Comparison of ENCODE assay signal across 23 cellular contexts in the genomic region with DNA sequence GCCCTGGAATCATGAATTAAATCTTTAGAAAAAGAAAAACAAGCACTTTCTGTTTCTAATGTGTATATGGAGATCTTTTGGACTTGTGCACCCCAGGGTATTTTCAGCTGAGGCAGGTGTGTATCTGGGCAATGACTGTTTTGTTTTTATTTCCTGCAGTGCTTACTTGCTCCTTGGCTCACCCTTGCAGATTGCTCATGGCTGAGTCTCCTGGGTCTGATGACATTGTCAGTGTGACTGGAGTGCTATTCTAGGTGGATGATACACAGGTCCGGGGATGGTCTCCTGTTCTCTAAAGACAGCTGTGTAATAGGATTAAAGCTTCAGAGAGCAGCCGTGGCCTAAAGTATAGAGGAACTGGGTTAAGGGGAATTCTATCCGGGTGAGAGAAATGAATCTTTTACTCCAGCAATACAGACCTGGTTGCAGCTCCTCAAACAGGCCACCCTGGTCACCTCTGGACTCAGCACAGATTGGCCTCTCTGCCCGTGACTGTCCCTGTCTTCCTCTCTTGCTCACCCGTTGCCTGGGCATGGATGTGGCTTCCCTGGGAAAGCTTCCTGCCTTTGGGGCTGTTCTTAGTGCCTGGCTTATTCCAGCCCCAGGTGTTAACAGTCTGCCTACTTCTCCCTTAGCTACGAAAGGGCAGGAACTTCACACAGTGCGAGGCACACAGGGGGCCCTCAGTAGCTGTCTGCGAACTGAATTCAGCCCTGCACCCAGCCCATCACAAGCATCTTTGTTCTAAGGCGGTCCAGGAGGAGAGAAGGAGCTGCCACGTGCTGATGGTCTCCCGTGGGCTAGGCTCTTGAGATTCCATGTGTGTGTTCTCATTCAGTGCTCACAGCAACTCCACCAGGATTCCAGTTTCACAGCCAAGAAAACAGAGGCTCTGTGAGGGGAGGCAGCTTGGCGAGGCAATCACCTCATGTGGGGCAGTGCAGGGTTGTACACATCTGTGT.
A peak's percentile ranks its signal among the peaks of the same experiment; 100 is the strongest.
DNase-seq lines count a peak whose midpoint lies in the region; ATAC-seq, FAIRE-seq and TF ChIP-seq lines count a peak whose summit lies in the region.
"Had no signal": no experiment of that assay in that cellular context is flagged by ENCODE, and none has a peak within 500 bp of the region (broad histone marks: within the 10 kb centered on the region; RNA-seq: fewer than 3 reads in every experiment).

No MANE protein-coding gene starts in this region.

- H3K4me2 ChIP-seq in OCI-LY7 (ENCODE audit: low read length): peak overlapping the region; percentile 26; the same call in 1 of the 2 replicates

- H3K79me2 ChIP-seq in OCI-LY7 (ENCODE audit: insufficient read depth, low read depth, low read length): no peaks in the 10 kb centered on the region

- ATAC-seq in gastrocnemius medialis (peak; percentile 93), gastroesophageal sphincter (no peak)
- ATAC-seq: naive thymus-derived CD4-positive, alpha-beta T cell; Right ventricle myocardium inferior; stimulated activated naive CD8-positive, alpha-beta T cell treated with anti-CD3 and anti-CD28 coated beads, Interleukin-15, amount 100 ng/mL, for 72 hours had no signal

- H3K9me2 ChIP-seq in OCI-LY7 (ENCODE audit: insufficient read depth, low read length): no peaks in the 10 kb centered on the region

- CTCF ChIA-PET in OCI-LY7 (lab: Charles Lee; ENCODE audit: unreplicated experiment): no interaction called here

- peak; percentile 22 for DNase-seq in HPDE6-E6E7 (ENCODE audit: extremely low spot score)
- peak; percentile 24 for DNase-seq in OCI-LY7 (ENCODE audit: low spot score)
- peak; percentile 27 for DNase-seq in epithelial cell of proximal tubule (ENCODE audit: low read depth)
- DNase-seq in gastrocnemius medialis: peak; percentile 88 to 92
- no peak for DNase-seq in GM12892 (ENCODE audit: insufficient read length)
- no peak for DNase-seq in stimulated activated CD4-positive, alpha-beta T cell treated with anti-CD3 and anti-CD28 coated beads, Interleukin-1b, Interleukin-23, amount 100 ng/mL, for 48 hours
- DNase-seq: activated CD4-positive, alpha-beta T cell treated with anti-CD3 and anti-CD28 coated beads, Interleukin-2, amount 10 ng/mL, durations not matched to agents 7 days and 5 days; activated CD8-positive, alpha-beta memory T cell treated with anti-CD3 and anti-CD28 coated beads, Interleukin-2, amount 50 U/mL, for 48 hours; activated gamma-delta T cell treated with Interleukin-2 at 50 U/mL for 16 hours; HCEC 1CT; MV-4-11; naive thymus-derived CD4-positive, alpha-beta T cell; NCI-H187; NCI-H345; NK-92 treated with Interleukin-12 subunit alpha and Interleukin-12 subunit beta, amount 100 ng/mL, for 24 hours; ovary; stimulated activated CD4-positive, alpha-beta T cell treated with anti-CD3 and anti-CD28 coated beads, Interleukin-2, amount 100 ng/mL, for 24 hours; stimulated activated naive CD8-positive, alpha-beta T cell treated with anti-CD3 and anti-CD28 coated beads, Interleukin-15, amount 100 ng/mL, for 72 hours; trophoblast cell had no signal

- H3K4me1 ChIP-seq in OCI-LY7 (ENCODE audit: insufficient read depth, low read length, poor library complexity, severe bottlenecking) (peaks cover 38% of the 10 kb centered on the region), gastrocnemius medialis (peaks cover 47 to 64% of the 10 kb centered on the region in 2 donors), gastroesophageal sphincter (no peaks in the 10 kb centered on the region)

- no TSS peak for BruUV-seq in OCI-LY7 (replicated peaks; lab: Mats Ljungman, UMichigan)

- H3K4me3 ChIP-seq in OCI-LY7 (ENCODE audit: low read depth, low read length, poor library complexity, severe bottlenecking): no peak overlapping the region
- no peak overlapping the region for H3K4me3 ChIP-seq in epithelial cell of proximal tubule (ENCODE audit: low read depth, low read length)
- no peak overlapping the region for H3K4me3 ChIP-seq in gastrocnemius medialis
- H3K4me3 ChIP-seq in gastroesophageal sphincter: no peak overlapping the region
- H3K4me3 ChIP-seq: lung, ovary had no signal

- TF ChIP-seq CTCF in OCI-LY7 (conservative IDR thresholded peaks at IDR 0.05; ENCODE audit: low read length) (no peak), epithelial cell of proximal tubule (conservative IDR thresholded peaks at IDR 0.05; ENCODE audit: low read depth, low read length) (no peak), gastrocnemius medialis (IDR thresholded peaks at IDR 0.05 in 4 of 5, conservative IDR thresholded peaks at IDR 0.05 in 1 of 5) (peak in 1 of 5 experiments; percentile 32), gastroesophageal sphincter (IDR thresholded peaks at IDR 0.05) (no peak)

- no peak for TF ChIP-seq EP300 in gastroesophageal sphincter (IDR thresholded peaks at IDR 0.05)

- no peak for FAIRE-seq in GM12892 (lab: Jason Lieb, UNC)
- FAIRE-seq: islet of Langerhans had no signal

- H3K9me3 ChIP-seq in OCI-LY7 (ENCODE audit: low read length) (no peaks in the 10 kb centered on the region), gastrocnemius medialis (no peaks in the 10 kb centered on the region), gastroesophageal sphincter (no peaks in the 10 kb centered on the region)
- H3K9me3 ChIP-seq: ovary had no signal

- WGBS in gastroesophageal sphincter (ENCODE audit: low coverage in 1 of 2), 2 donors: 77 to 81% methylated on average over 3 to 6 of the region's 12 CpGs

- peak; percentile 27 to 46 for TF ChIP-seq POLR2A in gastrocnemius medialis (IDR thresholded peaks at IDR 0.05)
- no peak for TF ChIP-seq POLR2A in GM12892 (IDR thresholded peaks at IDR 0.05; ENCODE audit: low read depth, low read length)
- TF ChIP-seq POLR2A in gastroesophageal sphincter (IDR thresholded peaks at IDR 0.05): no peak

- H3K27ac ChIP-seq in OCI-LY7 (ENCODE audit: low read depth, low read length, poor library complexity, severe bottlenecking) (no peak overlapping the region), gastrocnemius medialis (peak overlapping the region; percentile 87 to 97 (median 92)), gastroesophageal sphincter (no peak overlapping the region)
- H3K27ac ChIP-seq: ovary had no signal

- intact Hi-C loops in OCI-LY7 (cut with micrococcal nuclease; ENCODE audit: unreplicated experiment): no loop called here
- intact Hi-C loops in gastrocnemius medialis (cut with DNase I; ENCODE audit: low total_unique reads): loop anchor here (2.0 to 5.0 kb wide), 3 partner anchors 46 to 306 kb away; partner anchors contain the start of gene BCL2L11

- H3K36me3 ChIP-seq in OCI-LY7 (ENCODE audit: insufficient read depth, low read length) (no peaks in the 10 kb centered on the region), gastrocnemius medialis (no peaks in the 10 kb centered on the region), gastroesophageal sphincter (no peaks in the 10 kb centered on the region)
- H3K36me3 ChIP-seq: ovary had no signal

- no peaks in the 10 kb centered on the region for H4K20me1 ChIP-seq in OCI-LY7 (ENCODE audit: insufficient read depth, low read length)

- no peak overlapping the region for H2AFZ ChIP-seq in OCI-LY7 (ENCODE audit: low read length)

- POLR2A ChIA-PET in OCI-LY7 (lab: Charles Lee): no interaction called here

- in situ Hi-C loops in gastrocnemius medialis (cut with MboI; ENCODE audit: low sequenced_read_pairs in 4 of 4): loop anchor here in 2 of 4 donors (10.0 to 25.0 kb wide), 2 partner anchors 318 to 896 kb away; no protein-coding TSS in a partner anchor

- no peaks in the 10 kb centered on the region for H3K27me3 ChIP-seq in gastrocnemius medialis
- no peaks in the 10 kb centered on the region for H3K27me3 ChIP-seq in gastroesophageal sphincter
- H3K27me3 ChIP-seq: ovary had no signal

Comparison
In these comparisons a context has a peak if more than half of its experiments do, and no peak if none do; other contexts are left out.
1. DNase-seq: peak in HPDE6-E6E7 (single experiment), OCI-LY7 (single experiment), epithelial cell of proximal tubule (single experiment) and gastrocnemius medialis (2 of 2); none in GM12892 (single experiment) and stimulated activated CD4-positive, alpha-beta T cell treated with anti-CD3 and anti-CD28 coated beads, Interleukin-1b, Interleukin-23, amount 100 ng/mL, for 48 hours (single experiment).
2. H3K27ac ChIP-seq: peak in gastrocnemius medialis (4 of 4); none in OCI-LY7 (single experiment) and gastroesophageal sphincter (0 of 4).
3. POLR2A ChIP-seq: peak in gastrocnemius medialis (2 of 2); none in GM12892 (single experiment) and gastroesophageal sphincter (0 of 2).